13 cellular contexts compared by ENCODE assay signal in genomic region chr7:14195896-14196295, GRCh38.
"Had no signal": no experiment of that assay in that cellular context is flagged by ENCODE, and none has a peak within 500 bp of the region (broad histone marks: within the 10 kb centered on the region; RNA-seq: fewer than 3 reads in every experiment).

No MANE protein-coding gene starts in this region.

- H3K27ac Mint-ChIP-seq: activated CD8-positive, alpha-beta T cell treated with anti-CD3 and anti-CD28 coated beads, Interleukin-2, amount 10 ng/mL, durations not matched to agents 7 days and 5 days; activated naive CD8-positive, alpha-beta T cell treated with anti-CD3 and anti-CD28 coated beads for 36 hours; activated T-cell treated with anti-CD3 and anti-CD28 coated beads, Interleukin-2, amount 50 U/mL, for 72 hours; stimulated activated effector memory CD8-positive, alpha-beta T cell treated with anti-CD3 and anti-CD28 coated beads, Interleukin-12 subunit alpha, Interleukin-12 subunit beta, amount 100 ng/mL, for 72 hours; WTC11 had no signal

- H3K4me3 Mint-ChIP-seq: activated CD8-positive, alpha-beta T cell treated with anti-CD3 and anti-CD28 coated beads, Interleukin-2, amount 10 ng/mL, durations not matched to agents 7 days and 5 days; activated naive CD8-positive, alpha-beta T cell treated with anti-CD3 and anti-CD28 coated beads for 36 hours; activated T-cell treated with anti-CD3 and anti-CD28 coated beads, Interleukin-2, amount 50 U/mL, for 72 hours; nephron; stimulated activated effector memory CD8-positive, alpha-beta T cell treated with anti-CD3 and anti-CD28 coated beads, Interleukin-12 subunit alpha, Interleukin-12 subunit beta, amount 100 ng/mL, for 72 hours; WTC11 had no signal

- H3K9me3 Mint-ChIP-seq: stimulated activated effector memory CD8-positive, alpha-beta T cell treated with anti-CD3 and anti-CD28 coated beads, Interleukin-12 subunit alpha, Interleukin-12 subunit beta, amount 100 ng/mL, for 72 hours had no signal

- DNase-seq: activated CD4-positive, alpha-beta T cell treated with anti-CD3 and anti-CD28 coated beads for 48 hours; activated CD8-positive, alpha-beta memory T cell treated with anti-CD3 and anti-CD28 coated beads, Interleukin-2, amount 50 U/mL, for 4 hours; activated CD8-positive, alpha-beta T cell treated with anti-CD3 and anti-CD28 coated beads, Interleukin-2, amount 10 ng/mL, durations not matched to agents 7 days and 5 days; activated naive CD8-positive, alpha-beta T cell treated with anti-CD3 and anti-CD28 coated beads for 36 hours; activated T-cell treated with anti-CD3 and anti-CD28 coated beads, Interleukin-2, amount 50 U/mL, for 72 hours; mesenchymal stem cell; psoas muscle; T-helper 2 cell; tibial artery had no signal

- ATAC-seq: activated CD8-positive, alpha-beta T cell treated with anti-CD3 and anti-CD28 coated beads, Interleukin-2, amount 10 ng/mL, durations not matched to agents 7 days and 5 days; activated T-cell treated with anti-CD3 and anti-CD28 coated beads, Interleukin-2, amount 50 U/mL, for 72 hours; left lobe of liver; psoas muscle; stimulated activated effector memory CD8-positive, alpha-beta T cell treated with anti-CD3 and anti-CD28 coated beads, Interleukin-12 subunit alpha, Interleukin-12 subunit beta, amount 100 ng/mL, for 72 hours; WTC11 had no signal

- H3K4me3 ChIP-seq: psoas muscle, tibial artery had no signal

- H3K27me3 Mint-ChIP-seq: activated naive CD8-positive, alpha-beta T cell treated with anti-CD3 and anti-CD28 coated beads for 36 hours had no signal

- H3K27me3 ChIP-seq: tibial artery had no signal

- H3K36me3 ChIP-seq: tibial artery had no signal

- H3K4me1 ChIP-seq: psoas muscle had no signal

- H3K4me1 Mint-ChIP-seq: activated naive CD8-positive, alpha-beta T cell treated with anti-CD3 and anti-CD28 coated beads for 36 hours; stimulated activated effector memory CD8-positive, alpha-beta T cell treated with anti-CD3 and anti-CD28 coated beads, Interleukin-12 subunit alpha, Interleukin-12 subunit beta, amount 100 ng/mL, for 72 hours; WTC11 had no signal

- H3K27ac ChIP-seq: psoas muscle, tibial artery had no signal

- H3K36me3 Mint-ChIP-seq: activated naive CD8-positive, alpha-beta T cell treated with anti-CD3 and anti-CD28 coated beads for 36 hours; stimulated activated effector memory CD8-positive, alpha-beta T cell treated with anti-CD3 and anti-CD28 coated beads, Interleukin-12 subunit alpha, Interleukin-12 subunit beta, amount 100 ng/mL, for 72 hours; WTC11 had no signal
